14 cellular contexts compared by ENCODE assay signal in genomic region chr3:103968751-103969150, GRCh38.
DNase-seq lines count a peak whose midpoint lies in the region; ATAC-seq and TF ChIP-seq lines count a peak whose summit lies in the region.
"Had no signal": no experiment of that assay in that cellular context is flagged by ENCODE, and none has a peak within 500 bp of the region (broad histone marks: within the 10 kb centered on the region; RNA-seq: fewer than 3 reads in every experiment).

No MANE protein-coding gene starts in this region.

- H3K27me3 ChIP-seq in upper lobe of left lung, result no peaks in the 10 kb centered on the region

- H3K27ac ChIP-seq in upper lobe of left lung, result no peak overlapping the region
- H3K27ac ChIP-seq: HL-60 had no signal

- H3K9me3 ChIP-seq in upper lobe of left lung, result peaks cover 0 to 5% (median 0%) of the 10 kb centered on the region in 4 donors

- DNase-seq in T-helper 1 cell (no peak), upper lobe of left lung (no peak), DMS153 treated with DMSO at 0.1 percent for 48 hours (lab: John Stamatoyannopoulos, UW; ENCODE audit: unreplicated experiment) (no peak), iPS-NIHi7 (ENCODE audit: extremely low spot score) (no peak)
- DNase-seq: C1 segment of cervical spinal cord; central memory CD4-positive, alpha-beta T cell; NCI-H1105 treated with DMSO at 0.1 percent for 48 hours; stimulated activated CD4-positive, alpha-beta T cell treated with anti-CD3 and anti-CD28 coated beads, Interleukin-2, amount 100 ng/mL, for 24 hours had no signal

- no peaks in the 10 kb centered on the region for H3K36me3 ChIP-seq in upper lobe of left lung

- TF ChIP-seq EP300 in upper lobe of left lung (IDR thresholded peaks at IDR 0.05), result no peak

- H3K4me3 ChIP-seq in upper lobe of left lung, result no peak overlapping the region

- TF ChIP-seq POLR2A in upper lobe of left lung (IDR thresholded peaks at IDR 0.05), result no peak

- H3K4me1 ChIP-seq in upper lobe of left lung, result no peaks in the 10 kb centered on the region

- ATAC-seq in GM18508 (IDR thresholded peaks at IDR 0.05; ENCODE audit: insufficient read depth, unreplicated experiment) (peak; percentile 82), GM19463 (IDR thresholded peaks at IDR 0.05; ENCODE audit: unreplicated experiment) (peak; percentile 89), HG02938 (IDR thresholded peaks at IDR 0.05; ENCODE audit: unreplicated experiment) (peak; percentile 82), HG03571 (IDR thresholded peaks at IDR 0.05; ENCODE audit: unreplicated experiment) (peak; percentile 81), upper lobe of left lung (ENCODE audit: low FRiP score in 2 of 2) (no peak)
- ATAC-seq: WTC11 had no signal

- TF ChIP-seq CTCF in upper lobe of left lung (IDR thresholded peaks at IDR 0.05), result no peak

- WGBS in upper lobe of left lung, 2 donors, result 8 to 28% methylated on average over 1 of the region's 1 CpG

Comparison
In these comparisons a context has a peak if more than half of its experiments do, and no peak if none do; other contexts are left out.
1. ATAC-seq: peak in GM18508 (single experiment), GM19463 (single experiment), HG02938 (single experiment) and HG03571 (single experiment); none in upper lobe of left lung (0 of 2).